ENCODE assay signal across 8 cellular contexts in the genomic region with DNA sequence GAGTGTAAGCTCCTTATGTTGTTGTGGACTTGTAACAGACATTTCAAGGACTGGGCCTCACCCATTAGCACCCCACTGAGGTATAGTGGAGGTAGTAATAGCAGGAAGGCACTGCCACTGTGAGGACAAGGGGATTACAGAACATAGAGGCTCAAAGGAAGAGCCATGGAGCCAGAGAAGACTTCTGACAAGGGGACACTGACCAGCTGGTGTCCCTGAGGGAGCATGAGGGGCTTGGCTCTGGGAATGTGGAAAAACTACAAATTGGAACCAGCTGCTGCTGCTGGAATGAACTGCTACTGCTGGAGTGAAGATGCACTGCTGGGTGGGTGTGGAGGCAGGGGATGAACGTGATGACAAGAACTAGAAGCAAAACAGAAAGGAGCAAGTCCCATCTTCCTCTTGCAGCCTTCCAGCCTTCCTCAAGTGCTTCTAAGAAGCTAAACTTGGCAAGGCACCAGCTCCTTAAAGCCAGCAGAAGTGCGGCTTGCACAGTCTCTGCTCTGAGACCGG.
DNase-seq lines count a peak whose midpoint lies in the region; ATAC-seq and TF ChIP-seq lines count a peak whose summit lies in the region.

No MANE protein-coding gene starts in this region.

- H3K36me3 ChIP-seq in ovary (no peaks in the 10 kb centered on the region), OCI-LY7 (ENCODE audit: insufficient read depth, low read length) (no peaks in the 10 kb centered on the region)

- no peak for TF ChIP-seq CTCF in glutamatergic neuron (IDR thresholded peaks at IDR 0.05; ENCODE audit: partially characterized antibody, unreplicated experiment)
- no peak for TF ChIP-seq CTCF in ovary (IDR thresholded peaks at IDR 0.05)
- no peak for TF ChIP-seq CTCF in OCI-LY7 (conservative IDR thresholded peaks at IDR 0.05; ENCODE audit: low read length)

- peaks cover 4% of the 10 kb centered on the region for H3K27me3 Mint-ChIP-seq in glutamatergic neuron (ENCODE audit: unreplicated experiment)

- no peaks in the 10 kb centered on the region for H4K20me1 ChIP-seq in OCI-LY7 (ENCODE audit: insufficient read depth, low read length)

- no peak for TF ChIP-seq POLR2A in ovary (IDR thresholded peaks at IDR 0.05)

- H3K9me3 ChIP-seq in ovary (no peaks in the 10 kb centered on the region), OCI-LY7 (ENCODE audit: low read length) (no peaks in the 10 kb centered on the region)

- H3K27ac ChIP-seq in ovary (peak overlapping the region in 1 of 2 donors; percentile 24), OCI-LY7 (ENCODE audit: low read depth, low read length, poor library complexity, severe bottlenecking) (no peak overlapping the region)

- peak; percentile 59 for DNase-seq in ELF-1 (ENCODE audit: low read depth, low spot score)
- peak; percentile 85 for DNase-seq in SK-N-DZ (ENCODE audit: low spot score)
- no peak for DNase-seq in glutamatergic neuron
- DNase-seq in ovary: peak; percentile 45 to 57 (median 54)
- DNase-seq in stimulated activated CD4-positive, alpha-beta T cell treated with anti-CD3 and anti-CD28 coated beads, Interleukin-4, amount 100 ng/mL, for 24 hours: no peak
- DNase-seq in activated naive CD4-positive, alpha-beta T cell treated with anti-CD3 and anti-CD28 coated beads, Interleukin-2, amount 50 U/mL, for 16 hours: no peak
- DNase-seq in OCI-LY7 (ENCODE audit: low spot score): no peak

- peak overlapping the region; percentile 29 for H3K27ac Mint-ChIP-seq in glutamatergic neuron (ENCODE audit: unreplicated experiment)

- no peaks in the 10 kb centered on the region for H3K27me3 ChIP-seq in ovary

- no peaks in the 10 kb centered on the region for H3K36me3 Mint-ChIP-seq in glutamatergic neuron (ENCODE audit: unreplicated experiment)

- CTCF ChIA-PET in OCI-LY7 (lab: Charles Lee; ENCODE audit: unreplicated experiment): no interaction called here

- BruUV-seq in OCI-LY7 (replicated peaks; lab: Mats Ljungman, UMichigan): no TSS peak

- no peak for ATAC-seq in HG02870 (IDR thresholded peaks at IDR 0.05; ENCODE audit: unreplicated experiment)

- H2AFZ ChIP-seq in OCI-LY7 (ENCODE audit: low read length): no peak overlapping the region

- peaks cover 12% of the 10 kb centered on the region for H3K4me1 ChIP-seq in ovary (ENCODE audit: insufficient read depth)
- H3K4me1 ChIP-seq in OCI-LY7 (ENCODE audit: insufficient read depth, low read length, poor library complexity, severe bottlenecking): no peaks in the 10 kb centered on the region

- intact Hi-C loops in ovary (cut with DNase I) (loop anchor here in 1 of 4 donors (10.0 kb wide), 1 partner anchor 180 kb away; the partner anchor contains the start of gene CERS6), OCI-LY7 (cut with micrococcal nuclease; ENCODE audit: unreplicated experiment) (no loop called here)

- H3K4me3 ChIP-seq in ovary (no peak overlapping the region), OCI-LY7 (ENCODE audit: low read depth, low read length, poor library complexity, severe bottlenecking) (no peak overlapping the region)

- no peaks in the 10 kb centered on the region for H3K9me2 ChIP-seq in OCI-LY7 (ENCODE audit: insufficient read depth, low read length)

- H3K4me3 Mint-ChIP-seq in glutamatergic neuron (ENCODE audit: unreplicated experiment): no peak overlapping the region

- H3K4me1 Mint-ChIP-seq in glutamatergic neuron (ENCODE audit: low read depth, unreplicated experiment): peaks cover 41% of the 10 kb centered on the region

- POLR2A ChIA-PET in OCI-LY7 (lab: Charles Lee): no interaction called here

- peaks cover 2% of the 10 kb centered on the region for H3K9me3 Mint-ChIP-seq in glutamatergic neuron (ENCODE audit: unreplicated experiment)

- H3K4me2 ChIP-seq in OCI-LY7 (ENCODE audit: low read length): no peak overlapping the region

- no peaks in the 10 kb centered on the region for H3K79me2 ChIP-seq in OCI-LY7 (ENCODE audit: insufficient read depth, low read depth, low read length)

- 3 to 16% (median 8%) methylated on average over 3 of the region's 3 CpGs for WGBS in ovary, 3 donors

- no peak for TF ChIP-seq EP300 in ovary (IDR thresholded peaks at IDR 0.05)

Comparison
In these comparisons a context has a peak if more than half of its experiments do, and no peak if none do; other contexts are left out.
1. DNase-seq: peak in ELF-1 (single experiment), SK-N-DZ (single experiment) and ovary (5 of 5); none in glutamatergic neuron (single experiment), stimulated activated CD4-positive, alpha-beta T cell treated with anti-CD3 and anti-CD28 coated beads, Interleukin-4, amount 100 ng/mL, for 24 hours (single experiment), activated naive CD4-positive, alpha-beta T cell treated with anti-CD3 and anti-CD28 coated beads, Interleukin-2, amount 50 U/mL, for 16 hours (single experiment) and OCI-LY7 (single experiment).